ENCODE assay signal across 2 cellular contexts in genomic region chr19:7670150-7670784, GRCh38.
TF ChIP-seq lines count a peak whose summit lies in the region.

No MANE protein-coding gene starts in this region.

TF ChIP-seq in PFSK-1, 5 proteins besides CTCF, POLR2A, EP300 and RAD21:
- TF ChIP-seq FOXP2 (optimal IDR thresholded peaks at IDR 0.05; ENCODE audit: borderline replicate concordance, extremely low read depth, extremely low read length, insufficient read depth) (peak; percentile 16), POLR2AphosphoS5 (IDR thresholded peaks at IDR 0.05; ENCODE audit: low read depth, low read length) (no peak), SIN3A (IDR thresholded peaks at IDR 0.05; ENCODE audit: borderline replicate concordance, insufficient read depth, low read length) (no peak)

TF ChIP-seq in H1, 55 proteins besides CTCF, POLR2A, EP300 and RAD21:
- TF ChIP-seq MAFK (IDR thresholded peaks at IDR 0.05; ENCODE audit: low read depth, low read length), result no peak
- TF ChIP-seq RFX5 (IDR thresholded peaks at IDR 0.05; ENCODE audit: borderline replicate concordance, low read depth, low read length), result no peak
- TF ChIP-seq GTF2F1 (IDR thresholded peaks at IDR 0.05; ENCODE audit: borderline replicate concordance, low read depth, low read length), result no peak
- TF ChIP-seq SP4 (IDR thresholded peaks at IDR 0.05; ENCODE audit: low read length), result no peak
- 0 out of 2 replicates have a peak, but pooled peaks have one; percentile 16 for TF ChIP-seq TAF1 (IDR thresholded peaks at IDR 0.05; ENCODE audit: low read depth, low read length)
- TF ChIP-seq SIX5 (IDR thresholded peaks at IDR 0.05; ENCODE audit: low read depth, low read length), result no peak
- no peak for TF ChIP-seq ATF3 (IDR thresholded peaks at IDR 0.05; ENCODE audit: insufficient read depth, low read depth, low read length)
- peak; percentile 45; the same call in 1 of the 2 replicates for TF ChIP-seq E2F6 (IDR thresholded peaks at IDR 0.05)
- peak; percentile 73 for TF ChIP-seq KDM4A (IDR thresholded peaks at IDR 0.05; ENCODE audit: low read depth, low read length, severe bottlenecking)
- TF ChIP-seq ATF2 (IDR thresholded peaks at IDR 0.05; ENCODE audit: low read length), result no peak
- no peak for TF ChIP-seq EGR1 (IDR thresholded peaks at IDR 0.05; ENCODE audit: borderline replicate concordance, low read depth, low read length)
- TF ChIP-seq PHF8 (conservative IDR thresholded peaks at IDR 0.05; ENCODE audit: low read depth, low read length), result 0 out of 2 replicates have a peak, but pooled peaks have one; percentile 37
- no peak for TF ChIP-seq RXRA (IDR thresholded peaks at IDR 0.05; ENCODE audit: insufficient read depth, low read depth, low read length)
- TF ChIP-seq MAX (IDR thresholded peaks at IDR 0.05), result peak; percentile 66
- TF ChIP-seq CREB1 (IDR thresholded peaks at IDR 0.05), result peak; percentile 70
